ENCODE assay signal across 13 cellular contexts in genomic region chr15:55279100-55279745, GRCh38. TPM values are rescaled to one million over a fixed set of nuclear protein-coding genes. Genes with fewer than 3 reads are reported as not detected.
DNase-seq lines count a peak whose midpoint lies in the region; ATAC-seq and TF ChIP-seq lines count a peak whose summit lies in the region.
"Had no signal": no experiment of that assay in that cellular context is flagged by ENCODE, and none has a peak within 500 bp of the region (broad histone marks: within the 10 kb centered on the region; RNA-seq: fewer than 3 reads in every experiment).

No MANE protein-coding gene starts in this region.

- H3K27ac ChIP-seq in fibroblast of lung (ENCODE audit: insufficient read depth, low read length) (peak overlapping the region; percentile 45), transverse colon (peak overlapping the region; percentile 37 to 71 (median 44))
- H3K27ac ChIP-seq: SJCRH30 had no signal

- H3K36me3 ChIP-seq in fibroblast of lung (ENCODE audit: control insufficient read depth, insufficient read depth, low read length) (no peaks in the 10 kb centered on the region), transverse colon (no peaks in the 10 kb centered on the region)
- H3K36me3 ChIP-seq: SJCRH30 had no signal

- TF ChIP-seq CTCF in fibroblast of lung (conservative IDR thresholded peaks at IDR 0.05 in 1 of 2, IDR thresholded peaks at IDR 0.05 in 1 of 2; ENCODE audit: low read depth in 1 of 2, low read length in 2 of 2): no peak
- TF ChIP-seq CTCF in transverse colon (IDR thresholded peaks at IDR 0.05): no peak

- H2AFZ ChIP-seq in fibroblast of lung (ENCODE audit: low read length): no peak overlapping the region

- no peak overlapping the region for H3K4me2 ChIP-seq in fibroblast of lung (ENCODE audit: extremely low read depth, insufficient read depth, low read length)

- no peaks in the 10 kb centered on the region for H3K27me3 Mint-ChIP-seq in activated naive CD4-positive, alpha-beta T cell treated with anti-CD3 and anti-CD28 coated beads, Interleukin-2, amount 50 U/mL, for 24 hours
- no peaks in the 10 kb centered on the region for H3K27me3 Mint-ChIP-seq in T-helper 17 cell

- H3K9me3 Mint-ChIP-seq in activated naive CD4-positive, alpha-beta T cell treated with anti-CD3 and anti-CD28 coated beads, Interleukin-2, amount 50 U/mL, for 24 hours: no peaks in the 10 kb centered on the region
- H3K9me3 Mint-ChIP-seq: neural crest cell, WTC11 had no signal

- DNase-seq in activated naive CD4-positive, alpha-beta T cell (lab: John Stamatoyannopoulos, UW): no peak
- DNase-seq in T-helper 17 cell (no peak), fibroblast of lung (ENCODE audit: low read depth in 2 of 2) (no peak), transverse colon (no peak), NCI-H1694 (lab: John Stamatoyannopoulos, UW) (no peak), NCI-H2227 (lab: John Stamatoyannopoulos, UW; ENCODE audit: unreplicated experiment) (no peak)
- DNase-seq: NCI-H187 treated with DMSO at 0.1 percent for 48 hours; stimulated activated CD4-positive, alpha-beta T cell treated with anti-CD3 and anti-CD28 coated beads, Interleukin-12 subunit alpha, Interleukin-12 subunit beta, amount 100 ng/mL, for 4 hours had no signal

- H3K9ac ChIP-seq in fibroblast of lung (ENCODE audit: insufficient read depth, low read length): no peak overlapping the region

- H3K4me3 Mint-ChIP-seq in activated naive CD4-positive, alpha-beta T cell treated with anti-CD3 and anti-CD28 coated beads, Interleukin-2, amount 50 U/mL, for 24 hours: peak overlapping the region; percentile 70
- peak overlapping the region; percentile 79 for H3K4me3 Mint-ChIP-seq in T-helper 17 cell
- H3K4me3 Mint-ChIP-seq: neural crest cell, WTC11 had no signal

- no peaks in the 10 kb centered on the region for H3K9me3 ChIP-seq in T-helper 17 cell (ENCODE audit: control insufficient read depth, low read length, poor library complexity, severe bottlenecking)
- H3K9me3 ChIP-seq in fibroblast of lung (ENCODE audit: control insufficient read depth, insufficient read depth, low read depth, low read length): no peaks in the 10 kb centered on the region
- no peaks in the 10 kb centered on the region for H3K9me3 ChIP-seq in transverse colon
- H3K9me3 ChIP-seq: SJCRH30 had no signal

- no peaks in the 10 kb centered on the region for H4K20me1 ChIP-seq in fibroblast of lung (ENCODE audit: control insufficient read depth, extremely low read depth, insufficient read depth, low read length)

- no peaks in the 10 kb centered on the region for H3K27me3 ChIP-seq in fibroblast of lung (ENCODE audit: control insufficient read depth, insufficient read depth, low read length)
- H3K27me3 ChIP-seq in transverse colon: no peaks in the 10 kb centered on the region
- H3K27me3 ChIP-seq: SJCRH30 had no signal

- peaks cover 90% of the 10 kb centered on the region for H3K4me1 Mint-ChIP-seq in activated naive CD4-positive, alpha-beta T cell treated with anti-CD3 and anti-CD28 coated beads, Interleukin-2, amount 50 U/mL, for 24 hours
- peaks cover 70% of the 10 kb centered on the region for H3K4me1 Mint-ChIP-seq in T-helper 17 cell
- H3K4me1 Mint-ChIP-seq: neural crest cell had no signal

- no peak overlapping the region for H3K4me3 ChIP-seq in fibroblast of lung (replicated peaks in 1 of 4; ENCODE audit: control extremely low read depth in 1 of 4, insufficient read depth in 1 of 4, low read depth in 3 of 4, low read length in 4 of 4)
- H3K4me3 ChIP-seq in transverse colon: no peak overlapping the region
- H3K4me3 ChIP-seq: SJCRH30 had no signal

- H3K36me3 Mint-ChIP-seq in activated naive CD4-positive, alpha-beta T cell treated with anti-CD3 and anti-CD28 coated beads, Interleukin-2, amount 50 U/mL, for 24 hours: peaks cover 4% of the 10 kb centered on the region
- peaks cover under 1% of the 10 kb centered on the region for H3K36me3 Mint-ChIP-seq in T-helper 17 cell (ENCODE audit: low read depth)
- H3K36me3 Mint-ChIP-seq: WTC11 had no signal

- no peak for TF ChIP-seq EP300 in transverse colon (IDR thresholded peaks at IDR 0.05; ENCODE audit: low read depth)

- H3K79me2 ChIP-seq in fibroblast of lung (ENCODE audit: control insufficient read depth, insufficient read depth, low read length): peaks cover 5% of the 10 kb centered on the region

- TF ChIP-seq POLR2A in transverse colon (IDR thresholded peaks at IDR 0.05): no peak

- peak overlapping the region; percentile 96 for H3K27ac Mint-ChIP-seq in activated naive CD4-positive, alpha-beta T cell treated with anti-CD3 and anti-CD28 coated beads, Interleukin-2, amount 50 U/mL, for 24 hours
- H3K27ac Mint-ChIP-seq in T-helper 17 cell: peak overlapping the region; percentile 97

- intact Hi-C loops in transverse colon (cut with DNase I; ENCODE audit: low total_unique reads): no loop called here

- in situ Hi-C loops in transverse colon (cut with MboI; ENCODE audit: low pct_ligation_motif_present in 1 of 4, low pct_unique_long_range_greater_than_20kb in 1 of 4, low sequenced_read_pairs in 3 of 4): no loop called here

- WGBS in transverse colon (ENCODE audit: low coverage in 1 of 2), 2 donors: 60 to 77% methylated on average over 2 of the region's 2 CpGs

- ATAC-seq in T-helper 17 cell: no peak
- no peak for ATAC-seq in GM18870 (IDR thresholded peaks at IDR 0.05; ENCODE audit: unreplicated experiment)
- ATAC-seq: WTC11 had no signal

- peaks cover 24% of the 10 kb centered on the region for H3K4me1 ChIP-seq in fibroblast of lung (ENCODE audit: control insufficient read depth, extremely low read depth, insufficient read depth, low read length)
- peaks cover 5 to 24% (median 10%) of the 10 kb centered on the region in 4 donors for H3K4me1 ChIP-seq in transverse colon

RNA-seq across cellular contexts. Expression of gene RAB27A, which starts 10.4 kb away (rescaled TPM):
- total RNA-seq in T-helper 17 cell (10 to 100 TPM; 27.1 to 31.4 TPM), fibroblast of lung (10.3 and 14.4 TPM in 2 replicates), transverse colon (10 to 100 TPM in 3 of 4 donors, 1 to 10 TPM in 1; 9.4 to 65.7 (median 24.1) TPM)
- polyA plus RNA-seq in fibroblast of lung: 34.9 and 47.4 TPM in 2 replicates
- polyA plus RNA-seq in fibroblast of lung (2012): 21.1 and 26.2 TPM in 2 replicates
- 5.1 and 5.7 TPM in 2 replicates for polyA minus RNA-seq in fibroblast of lung (ENCODE audit: low replicate concordance)

RNA-seq across cellular contexts. Expression of gene PIGBOS1, which starts 39.7 kb away (rescaled TPM):
- total RNA-seq in T-helper 17 cell (1 to 10 TPM; 6.1 to 9.0 TPM), fibroblast of lung (7.4 and 10.9 TPM in 2 replicates), transverse colon (10 to 100 TPM in 2 of 4 donors, not detected in 2; 14.2 to 14.8 TPM)
- 18.5 and 19.2 TPM in 2 replicates for polyA plus RNA-seq in fibroblast of lung
- polyA plus RNA-seq in fibroblast of lung (2012): 12.5 and 13.0 TPM in 2 replicates
- not detected in 2 replicates for polyA minus RNA-seq in fibroblast of lung (ENCODE audit: low replicate concordance)

RNA-seq across cellular contexts. Expression of gene PIGB, which starts 39.8 kb away (rescaled TPM):
- 10 to 100 TPM; 23.2 to 24.5 TPM for total RNA-seq in T-helper 17 cell
- total RNA-seq in fibroblast of lung: 9.0 and 18.8 TPM in 2 replicates
- polyA plus RNA-seq in fibroblast of lung: 24.1 and 27.4 TPM in 2 replicates
- 11.0 and 12.8 TPM in 2 replicates for polyA plus RNA-seq in fibroblast of lung (2012)
- polyA minus RNA-seq in fibroblast of lung (ENCODE audit: low replicate concordance): 4.3 and 8.0 TPM in 2 replicates
- 10 to 100 TPM in 3 of 4 donors, under 1 TPM in 1; 0.60 to 15.3 (median 14.5) TPM for total RNA-seq in transverse colon
